ENCODE assay signal across 1 cellular context in genomic region chr18:35564795-35565453, GRCh38.
TF ChIP-seq lines count a peak whose summit lies in the region.

No MANE protein-coding gene starts in this region.

TF ChIP-seq in HCT116, 20 proteins besides CTCF, POLR2A, EP300 and RAD21 (continued from another document):
- TF ChIP-seq ZBTB33 (IDR thresholded peaks at IDR 0.05; ENCODE audit: extremely low read depth, insufficient replicate concordance, low read length) = no peak
TF ChIP-seq in HCT116: peak in this region for 0.
